15 cellular contexts compared by ENCODE assay signal in the genomic region with DNA sequence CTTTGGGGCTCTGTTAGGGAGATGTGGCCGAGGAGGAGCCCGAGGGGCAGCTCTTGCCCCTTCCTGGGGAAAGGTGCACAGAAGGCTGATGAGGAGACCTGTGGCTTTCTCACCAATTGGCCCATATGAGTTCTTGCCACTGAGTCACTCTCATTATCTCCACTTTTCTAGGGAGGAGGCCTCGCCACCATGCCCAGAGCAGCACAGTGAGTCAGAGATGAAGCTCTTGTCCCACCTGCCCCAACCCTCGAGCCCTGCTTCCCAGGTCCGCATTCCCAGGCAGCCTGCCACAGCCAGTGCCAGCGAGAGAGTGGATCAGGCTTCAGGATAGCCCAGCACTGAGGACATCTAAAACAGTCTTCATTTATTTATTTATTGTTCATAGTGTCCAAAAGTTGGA. TPM values are rescaled to one million over a fixed set of nuclear protein-coding genes. Genes with fewer than 3 reads are reported as not detected.
DNase-seq lines count a peak whose midpoint lies in the region; FAIRE-seq and TF ChIP-seq lines count a peak whose summit lies in the region.
"Had no signal": no experiment of that assay in that cellular context is flagged by ENCODE, and none has a peak within 500 bp of the region (broad histone marks: within the 10 kb centered on the region; RNA-seq: fewer than 3 reads in every experiment).

No MANE protein-coding gene starts in this region.

- peak; percentile 52 for DNase-seq in 8988T
- no peak for DNase-seq in HTR-8/SVneo (ENCODE audit: insufficient read length, low spot score)
- peak; percentile 44 for DNase-seq in astrocyte of the spinal cord (ENCODE audit: low read depth, low spot score)
- peak; percentile 73 for DNase-seq in myocyte (ENCODE audit: low read depth)
- no peak for DNase-seq in NCI-H69 (lab: John Stamatoyannopoulos, UW)
- DNase-seq in activated naive CD4-positive, alpha-beta T cell treated with Interleukin-2 at 50 U/mL for 16 hours, result no peak
- no peak for DNase-seq in NCI-H1930 (lab: John Stamatoyannopoulos, UW)
- no peak for DNase-seq in NCI-H2171 treated with DMSO at 0.1 percent for 48 hours (lab: John Stamatoyannopoulos, UW)
- DNase-seq: activated B cell treated with CpG ODN at 0.5 μM for 24 hours; activated naive CD8-positive, alpha-beta T cell treated with anti-CD3 and anti-CD28 coated beads, Interleukin-2, amount 10 ng/mL, durations not matched to agents 7 days and 5 days; COR-L47; erythroblast; KG1; NCI-H774 had no signal

- TF ChIP-seq CTCF in astrocyte of the spinal cord (IDR thresholded peaks at IDR 0.05; ENCODE audit: low read depth, low read length), result no peak

- FAIRE-seq in HTR-8/SVneo (lab: Jason Lieb, UNC), result peak; percentile 77

- no peak overlapping the region for H3K4me3 ChIP-seq in astrocyte of the spinal cord (ENCODE audit: low read depth, low read length)

- in situ Hi-C loops in astrocyte of the spinal cord (cut with HindIII; ENCODE audit: low sequenced_read_pairs), result no loop called here

RNA-seq across cellular contexts. Expression of a gene that starts 53.5 kb away (rescaled TPM):
- total RNA-seq in myocyte, result 116 and 125 TPM in 2 replicates
- 77.4 TPM for polyA plus RNA-seq in myocyte (2012)
- total RNA-seq: activated B cell treated with CpG ODN at 0.5 μM for 24 hours; activated naive CD8-positive, alpha-beta T cell treated with anti-CD3 and anti-CD28 coated beads, Interleukin-2, amount 10 ng/mL, durations not matched to agents 7 days and 5 days; natural killer cell treated with Interleukin-12 subunit alpha and Interleukin-12 subunit beta and Interleukin-15 and Interleukin-18, amount 100 ng/mL, for 72 hours had no signal

Comparison
In these comparisons a context has a peak if more than half of its experiments do, and no peak if none do; other contexts are left out.
1. DNase-seq: peak in 8988T (single experiment), astrocyte of the spinal cord (single experiment) and myocyte (single experiment); none in HTR-8/SVneo (single experiment), NCI-H69 (single experiment), activated naive CD4-positive, alpha-beta T cell treated with Interleukin-2 at 50 U/mL for 16 hours (single experiment), NCI-H1930 (0 of 2) and NCI-H2171 treated with DMSO at 0.1 percent for 48 hours (single experiment).